ENCODE assay signal across 19 cellular contexts in genomic region chr12:112367986-112368385, GRCh38. TPM values are rescaled to one million over a fixed set of nuclear protein-coding genes. Genes with fewer than 3 reads are reported as not detected.
DNase-seq lines count a peak whose midpoint lies in the region; ATAC-seq and TF ChIP-seq lines count a peak whose summit lies in the region.
"Had no signal": no experiment of that assay in that cellular context is flagged by ENCODE, and none has a peak within 500 bp of the region (broad histone marks: within the 10 kb centered on the region; RNA-seq: fewer than 3 reads in every experiment).

No MANE protein-coding gene starts in this region.

- H2AFZ ChIP-seq in neural cell (ENCODE audit: low read depth, low read length) = no peak overlapping the region

- H3K9ac ChIP-seq in SK-N-MC (ENCODE audit: insufficient read length) = peak overlapping the region; percentile 11
- no peak overlapping the region for H3K9ac ChIP-seq in neural cell (ENCODE audit: low read length)
- H3K9ac ChIP-seq: BLaER1 had no signal

- H3K9me2 ChIP-seq in neural cell (ENCODE audit: insufficient read depth, low read length) = no peaks in the 10 kb centered on the region

- no peak for TF ChIP-seq CTCF in neural cell (IDR thresholded peaks at IDR 0.05; ENCODE audit: poor library complexity, severe bottlenecking)
- no peak for TF ChIP-seq CTCF in mucosa of descending colon (IDR thresholded peaks at IDR 0.05)

- H3K27ac ChIP-seq in SK-N-MC = peak overlapping the region; percentile 59
- H3K27ac ChIP-seq in neural cell (ENCODE audit: low read length) = no peak overlapping the region
- no peak overlapping the region for H3K27ac ChIP-seq in aorta (ENCODE audit: low read depth in 1 of 2, low read length in 2 of 2)
- H3K27ac ChIP-seq: 22Rv1, BLaER1, C4-2B had no signal

- no peaks in the 10 kb centered on the region for H4K20me1 ChIP-seq in neural cell (ENCODE audit: insufficient read depth)

- TF ChIP-seq EP300 in neural cell (conservative IDR thresholded peaks at IDR 0.05; ENCODE audit: poor library complexity, severe bottlenecking) = no peak

- DNase-seq in G401 (ENCODE audit: low spot score) (peak; percentile 74), SK-N-MC (ENCODE audit: low read depth, low spot score) (no peak), cerebellar cortex (ENCODE audit: low spot score) (peak; percentile 69), pons (ENCODE audit: low spot score) (no peak), mucosa of descending colon (no peak), aorta (no peak)
- no peak for DNase-seq in activated T-cell treated with anti-CD3 and anti-CD28 coated beads, Interleukin-2, amount 50 U/mL, for 1 hour
- DNase-seq: Caco-2; CD4-positive, CD25-positive, alpha-beta regulatory T cell; CD8-positive, alpha-beta T cell; DMS153; DND-41; GDM1; H7; HCEC 1CT had no signal

- ATAC-seq in mucosa of descending colon (no peak), aorta (ENCODE audit: low FRiP score) (no peak)
- ATAC-seq: CD8-positive, alpha-beta T cell had no signal

- no peaks in the 10 kb centered on the region for H3F3A ChIP-seq in neural cell (ENCODE audit: insufficient read depth, low read length, poor library complexity, severe bottlenecking)

- in situ Hi-C loops in G401 (cut with HindIII; ENCODE audit: low sequenced_read_pairs) = no loop called here

- H3K9me3 ChIP-seq in SK-N-MC (ENCODE audit: low read depth, low read length) (no peaks in the 10 kb centered on the region), neural cell (ENCODE audit: low read length) (no peaks in the 10 kb centered on the region), mucosa of descending colon (no peaks in the 10 kb centered on the region), aorta (ENCODE audit: control insufficient read depth, low read length) (no peaks in the 10 kb centered on the region)
- H3K9me3 ChIP-seq: BLaER1, Caco-2 had no signal

- 0 out of 2 replicates have a peak overlapping the region, but pooled peaks have one; percentile 8 for H3K4me3 ChIP-seq in SK-N-MC
- no peak overlapping the region for H3K4me3 ChIP-seq in neural cell (ENCODE audit: low read length)
- H3K4me3 ChIP-seq in mucosa of descending colon = no peak overlapping the region
- H3K4me3 ChIP-seq in aorta (ENCODE audit: low read length in 2 of 2) = no peak overlapping the region
- H3K4me3 ChIP-seq: BLaER1 had no signal

- H3K4me2 ChIP-seq in neural cell (ENCODE audit: low read length) = peak overlapping the region; percentile 14
- H3K4me2 ChIP-seq: BLaER1 had no signal

- H3K36me3 ChIP-seq in SK-N-MC (ENCODE audit: insufficient read depth, low read length) (no peaks in the 10 kb centered on the region), neural cell (ENCODE audit: insufficient read depth, low read length) (no peaks in the 10 kb centered on the region), mucosa of descending colon (ENCODE audit: low read depth) (no peaks in the 10 kb centered on the region), aorta (ENCODE audit: control insufficient read depth in 1 of 2, insufficient read depth in 2 of 2, low read length in 1 of 2) (no peaks in the 10 kb centered on the region)

- no peak for TF ChIP-seq RAD21 in neural cell (conservative IDR thresholded peaks at IDR 0.05)

- H3K4me1 ChIP-seq in mucosa of descending colon (ENCODE audit: low read depth) (no peaks in the 10 kb centered on the region), aorta (ENCODE audit: control insufficient read depth in 1 of 2, insufficient read depth in 2 of 2, low read length in 2 of 2) (no peaks in the 10 kb centered on the region)
- H3K4me1 ChIP-seq: BLaER1 had no signal

- intact Hi-C loops in mucosa of descending colon (cut with DNase I, micrococcal nuclease) (no loop called here), aorta (cut with DNase I) (no loop called here)

- peaks cover 81% of the 10 kb centered on the region for H3K79me2 ChIP-seq in neural cell (replicated peaks; ENCODE audit: insufficient read depth, low read length)

- H3K27me3 ChIP-seq in neural cell (ENCODE audit: insufficient read depth, low read depth, low read length) = no peaks in the 10 kb centered on the region
- H3K27me3 ChIP-seq in aorta (ENCODE audit: control insufficient read depth in 1 of 2, insufficient read depth in 2 of 2, low read length in 1 of 2) = no peaks in the 10 kb centered on the region
- H3K27me3 ChIP-seq: BLaER1 had no signal

- 88 to 93% methylated on average over 3 of the region's 3 CpGs for WGBS in aorta, 2 donors

TF ChIP-seq in neural cell, 6 proteins besides CTCF, POLR2A, EP300 and RAD21:
- no peak for TF ChIP-seq TAF1 (IDR thresholded peaks at IDR 0.05; ENCODE audit: low read depth)
- TF ChIP-seq EZH2 (IDR thresholded peaks at IDR 0.05; ENCODE audit: borderline replicate concordance, insufficient read depth, low read length, poor library complexity, severe bottlenecking) = no peak
- no peak for TF ChIP-seq SMC3 (conservative IDR thresholded peaks at IDR 0.05; ENCODE audit: poor library complexity)
- no peak for TF ChIP-seq REST (IDR thresholded peaks at IDR 0.05; ENCODE audit: borderline replicate concordance)
- TF ChIP-seq POLR2AphosphoS5 (IDR thresholded peaks at IDR 0.05) = no peak
- TF ChIP-seq MXI1 (conservative IDR thresholded peaks at IDR 0.05; ENCODE audit: poor library complexity, severe bottlenecking) = no peak
TF ChIP-seq in neural cell: peak in this region for 0.

RNA-seq across cellular contexts. Expression of gene HECTD4, which starts 14.2 kb away (rescaled TPM):
- 4.6 and 5.7 TPM in 2 replicates for total RNA-seq in G401 (2014; rRNA removed; shearing (Covaris generic))
- polyA plus RNA-seq in neural cell (15.8 and 31.0 TPM in 2 replicates), aorta (10 to 100 TPM; 16.0 to 24.7 TPM)
- 147 and 149 TPM in 2 replicates for polyA minus RNA-seq in neural cell
- total RNA-seq in mucosa of descending colon (10 to 100 TPM; 57.0 to 75.5 (median 59.7) TPM), aorta (10 to 100 TPM; 64.4 to 78.5 TPM)

RNA-seq across cellular contexts. Expression of gene RPL6, which starts 41.4 kb away (rescaled TPM):
- total RNA-seq in G401 (2014; rRNA removed; shearing (Covaris generic)) = 2,428 and 2,919 TPM in 2 replicates
- polyA plus RNA-seq in neural cell = 1,383 and 1,647 TPM in 2 replicates
- 722 and 854 TPM in 2 replicates for polyA minus RNA-seq in neural cell
- total RNA-seq in mucosa of descending colon = 100 to 1,000 TPM; 860 to 921 (median 894) TPM
- total RNA-seq in aorta = 100 to 1,000 TPM; 802 to 884 TPM
- 1,000 to 10,000 TPM; 1,701 to 2,876 TPM for polyA plus RNA-seq in aorta

RNA-seq across cellular contexts. Expression of gene PTPN11, which starts 50.8 kb away (rescaled TPM):
- total RNA-seq in G401 (2014; rRNA removed; shearing (Covaris generic)) = 21.3 and 39.9 TPM in 2 replicates
- 79.6 and 92.5 TPM in 2 replicates for polyA plus RNA-seq in neural cell
- 116 and 135 TPM in 2 replicates for polyA minus RNA-seq in neural cell
- 100 to 1,000 TPM in 1 of 3 donors, 10 to 100 TPM in 2; 53.5 to 118 (median 70.7) TPM for total RNA-seq in mucosa of descending colon
- total RNA-seq in aorta = 100 to 1,000 TPM; 110 to 176 TPM
- 10 to 100 TPM; 39.5 to 85.9 TPM for polyA plus RNA-seq in aorta

Comparison
In these comparisons a context has a peak if more than half of its experiments do, and no peak if none do; other contexts are left out.
1. DNase-seq: peak in G401 (single experiment) and cerebellar cortex (single experiment); none in SK-N-MC (single experiment), pons (single experiment), activated T-cell treated with anti-CD3 and anti-CD28 coated beads, Interleukin-2, amount 50 U/mL, for 1 hour (single experiment), mucosa of descending colon (0 of 3) and aorta (0 of 2).